ENCODE assay signal across 31 cellular contexts in genomic region chr2:119421304-119421703, GRCh38. TPM values are rescaled to one million over a fixed set of nuclear protein-coding genes. Genes with fewer than 3 reads are reported as not detected.
"Had no signal": no experiment of that assay in that cellular context is flagged by ENCODE, and none has a peak within 500 bp of the region (broad histone marks: within the 10 kb centered on the region; RNA-seq: fewer than 3 reads in every experiment).

No MANE protein-coding gene starts in this region.

- H3K9me3 Mint-ChIP-seq: activated CD4-positive, alpha-beta T cell treated with anti-CD3 and anti-CD28 coated beads, Interleukin-2, amount 10 ng/mL, durations not matched to agents 24 days and 14 days; central memory CD8-positive, alpha-beta T cell had no signal

- H3K36me3 Mint-ChIP-seq: activated CD4-positive, alpha-beta memory T cell treated with anti-CD3 and anti-CD28 coated beads for 36 hours; activated CD8-positive, alpha-beta memory T cell treated with anti-CD3 and anti-CD28 coated beads, Interleukin-2, amount 10 ng/mL, durations not matched to agents 7 days and 5 days; activated naive CD8-positive, alpha-beta T cell had no signal

- DNase-seq: activated CD4-positive, alpha-beta memory T cell treated with anti-CD3 and anti-CD28 coated beads for 36 hours; activated CD4-positive, alpha-beta T cell treated with anti-CD3 and anti-CD28 coated beads for 36 hours; activated CD4-positive, alpha-beta T cell treated with anti-CD3 and anti-CD28 coated beads, Interleukin-2, amount 10 ng/mL, durations not matched to agents 24 days and 14 days; activated CD4-positive, CD25-positive, alpha-beta regulatory T cell; activated CD4-positive, CD25-positive, alpha-beta regulatory T cell treated with anti-CD3 and anti-CD28 coated beads, Interleukin-2, amount 50 U/mL, for 72 hours; activated CD8-positive, alpha-beta memory T cell treated with anti-CD3 and anti-CD28 coated beads, Interleukin-2, amount 10 ng/mL, durations not matched to agents 7 days and 5 days; activated CD8-positive, alpha-beta memory T cell treated with anti-CD3 and anti-CD28 coated beads, Interleukin-2, amount 50 U/mL, for 4 hours; activated CD8-positive, alpha-beta T cell treated with anti-CD3 and anti-CD28 coated beads, Interleukin-2, amount 10 ng/mL, durations not matched to agents 7 days and 5 days; activated gamma-delta T cell; activated naive CD4-positive, alpha-beta T cell; activated naive CD4-positive, alpha-beta T cell treated with anti-CD3 and anti-CD28 coated beads, Interleukin-2, amount 50 U/mL, for 16 hours; activated T-cell treated with anti-CD3 and anti-CD28 coated beads, Interleukin-2, amount 50 U/mL, for 1 hour; activated T-cell treated with anti-CD3 and anti-CD28 coated beads, Interleukin-2, amount 50 U/mL, for 48 hours; amniotic stem cell; anterior cingulate cortex; brain microvascular endothelial cell; dorsolateral prefrontal cortex; effector memory CD4-positive, alpha-beta T cell; erythroblast; foreskin keratinocyte; gastrocnemius medialis; glutamatergic neuron; T-helper 2 cell had no signal

- H3K36me3 ChIP-seq: brain microvascular endothelial cell, esophagus muscularis mucosa, gastrocnemius medialis had no signal

- H3K4me1 Mint-ChIP-seq: activated CD4-positive, alpha-beta T cell treated with anti-CD3 and anti-CD28 coated beads for 36 hours; activated CD4-positive, alpha-beta T cell treated with anti-CD3 and anti-CD28 coated beads, Interleukin-2, amount 10 ng/mL, durations not matched to agents 24 days and 14 days; activated CD8-positive, alpha-beta memory T cell treated with anti-CD3 and anti-CD28 coated beads, Interleukin-2, amount 10 ng/mL, durations not matched to agents 7 days and 5 days; central memory CD8-positive, alpha-beta T cell had no signal

- ATAC-seq: activated CD4-positive, alpha-beta T cell treated with anti-CD3 and anti-CD28 coated beads for 36 hours; activated CD8-positive, alpha-beta memory T cell treated with anti-CD3 and anti-CD28 coated beads, Interleukin-2, amount 10 ng/mL, durations not matched to agents 7 days and 5 days; activated CD8-positive, alpha-beta T cell treated with anti-CD3 and anti-CD28 coated beads, Interleukin-2, amount 10 ng/mL, durations not matched to agents 7 days and 5 days; foreskin keratinocyte; gastrocnemius medialis had no signal

- H3K4me1 ChIP-seq: gastrocnemius medialis had no signal

- H3K9me3 ChIP-seq: esophagus muscularis mucosa, gastrocnemius medialis had no signal

- H3K4me3 Mint-ChIP-seq: activated CD4-positive, alpha-beta memory T cell treated with anti-CD3 and anti-CD28 coated beads for 36 hours; activated CD4-positive, alpha-beta T cell treated with anti-CD3 and anti-CD28 coated beads for 36 hours; activated CD4-positive, alpha-beta T cell treated with anti-CD3 and anti-CD28 coated beads, Interleukin-2, amount 10 ng/mL, durations not matched to agents 24 days and 14 days; activated CD8-positive, alpha-beta memory T cell treated with anti-CD3 and anti-CD28 coated beads, Interleukin-2, amount 10 ng/mL, durations not matched to agents 7 days and 5 days; activated CD8-positive, alpha-beta T cell treated with anti-CD3 and anti-CD28 coated beads, Interleukin-2, amount 10 ng/mL, durations not matched to agents 7 days and 5 days; activated naive CD8-positive, alpha-beta T cell; central memory CD8-positive, alpha-beta T cell; dendritic cell treated with granulocyte-macrophage colony-stimulating factor and Interleukin-4, amounts not matched to agents 40 ng/mL and 50 ng/mL, for 4 days had no signal

- H3K27ac ChIP-seq: brain microvascular endothelial cell, coronary artery, dorsolateral prefrontal cortex, esophagus muscularis mucosa, foreskin keratinocyte, gastrocnemius medialis had no signal

- H3K27me3 ChIP-seq: esophagus muscularis mucosa, gastrocnemius medialis had no signal

- H3K4me3 ChIP-seq: coronary artery, dorsolateral prefrontal cortex, esophagus muscularis mucosa, gastrocnemius medialis had no signal

- H3K27ac Mint-ChIP-seq: activated CD4-positive, alpha-beta memory T cell treated with anti-CD3 and anti-CD28 coated beads for 36 hours; activated CD4-positive, alpha-beta T cell treated with anti-CD3 and anti-CD28 coated beads for 36 hours; activated CD4-positive, alpha-beta T cell treated with anti-CD3 and anti-CD28 coated beads, Interleukin-2, amount 10 ng/mL, durations not matched to agents 24 days and 14 days; activated CD8-positive, alpha-beta memory T cell treated with anti-CD3 and anti-CD28 coated beads, Interleukin-2, amount 10 ng/mL, durations not matched to agents 7 days and 5 days; activated CD8-positive, alpha-beta T cell treated with anti-CD3 and anti-CD28 coated beads, Interleukin-2, amount 10 ng/mL, durations not matched to agents 7 days and 5 days; activated naive CD8-positive, alpha-beta T cell; dendritic cell treated with granulocyte-macrophage colony-stimulating factor and Interleukin-4, amounts not matched to agents 40 ng/mL and 50 ng/mL, for 4 days had no signal

RNA-seq across cellular contexts. Expression of gene TMEM37, which starts 10.3 kb away (rescaled TPM):
- total RNA-seq: activated CD4-positive, alpha-beta memory T cell treated with anti-CD3 and anti-CD28 coated beads for 36 hours; activated CD4-positive, alpha-beta T cell treated with anti-CD3 and anti-CD28 coated beads for 36 hours; activated CD4-positive, alpha-beta T cell treated with anti-CD3 and anti-CD28 coated beads, Interleukin-2, amount 10 ng/mL, durations not matched to agents 24 days and 14 days; activated CD8-positive, alpha-beta memory T cell treated with anti-CD3 and anti-CD28 coated beads for 36 hours; activated CD8-positive, alpha-beta memory T cell treated with anti-CD3 and anti-CD28 coated beads, Interleukin-2, amount 10 ng/mL, durations not matched to agents 7 days and 5 days; activated CD8-positive, alpha-beta T cell treated with anti-CD3 and anti-CD28 coated beads, Interleukin-2, amount 10 ng/mL, durations not matched to agents 7 days and 5 days; bronchial epithelial cell; T-helper 1 cell treated with Interleukin-12 subunit alpha and Interleukin-12 subunit beta and Interleukin-4 antibody, amounts not matched to agents 30 ng/mL and 1 ng/mL, for 36 hours had no signal
